Comparison of ENCODE assay signal across 8 cellular contexts in genomic region chr5:58458851-58459275, GRCh38. TPM values are rescaled to one million over a fixed set of nuclear protein-coding genes. Genes with fewer than 3 reads are reported as not detected.
DNase-seq lines count a peak whose midpoint lies in the region; ATAC-seq and TF ChIP-seq lines count a peak whose summit lies in the region.

No MANE protein-coding gene starts in this region.

- H3K36me3 Mint-ChIP-seq in HFFc6 (ENCODE audit: low read depth): peaks cover 51% of the 10 kb centered on the region
- peaks cover 10% of the 10 kb centered on the region for H3K36me3 Mint-ChIP-seq in activated T-helper 1 cell treated with anti-CD3 and anti-CD28 coated beads, Interleukin-12 subunit alpha, Interleukin-12 subunit beta, Interleukin-2, Interleukin-4 antibody, amounts not matched to agents 30 ng/mL and 10 ng/mL and 1 ng/mL, durations not matched to agents 14 hours and 24 hours and 36 hours (ENCODE audit: low read depth)
- H3K36me3 Mint-ChIP-seq in stimulated activated effector memory CD8-positive, alpha-beta T cell treated with anti-CD3 and anti-CD28 coated beads, Interleukin-12 subunit alpha, Interleukin-12 subunit beta, amount 100 ng/mL, for 72 hours: peaks cover 6% of the 10 kb centered on the region

- peak overlapping the region; percentile 70 for H3K4me3 ChIP-seq in iPS-18c (ENCODE audit: insufficient read depth, low read depth, low read length)
- peak overlapping the region in 2 of 4 donors; percentile 63 to 85 for H3K4me3 ChIP-seq in adrenal gland

- H3K4me1 Mint-ChIP-seq in HFFc6 (ENCODE audit: low read depth): peaks cover 65% of the 10 kb centered on the region
- H3K4me1 Mint-ChIP-seq in activated T-helper 1 cell treated with anti-CD3 and anti-CD28 coated beads, Interleukin-12 subunit alpha, Interleukin-12 subunit beta, Interleukin-2, Interleukin-4 antibody, amounts not matched to agents 30 ng/mL and 10 ng/mL and 1 ng/mL, durations not matched to agents 14 hours and 24 hours and 36 hours (ENCODE audit: low read depth): peaks cover 15% of the 10 kb centered on the region
- H3K4me1 Mint-ChIP-seq in stimulated activated effector memory CD8-positive, alpha-beta T cell treated with anti-CD3 and anti-CD28 coated beads, Interleukin-12 subunit alpha, Interleukin-12 subunit beta, amount 100 ng/mL, for 72 hours: peaks cover 13% of the 10 kb centered on the region

- peaks cover 0 to 10% of the 10 kb centered on the region in 2 donors for H3K4me1 ChIP-seq in adrenal gland (replicated peaks in 1 of 2)

- no peak for ATAC-seq in stimulated activated effector memory CD8-positive, alpha-beta T cell treated with anti-CD3 and anti-CD28 coated beads, Interleukin-12 subunit alpha, Interleukin-12 subunit beta, amount 100 ng/mL, for 72 hours
- no peak for ATAC-seq in GM18861 (IDR thresholded peaks at IDR 0.05; ENCODE audit: unreplicated experiment)
- no peak for ATAC-seq in GM21390 (IDR thresholded peaks at IDR 0.05; ENCODE audit: unreplicated experiment)

- TF ChIP-seq CTCF in HFFc6 (IDR thresholded peaks at IDR 0.05) (no peak), adrenal gland (IDR thresholded peaks at IDR 0.05) (no peak)

- H3K27me3 ChIP-seq in adrenal gland: no peaks in the 10 kb centered on the region

- H3K9me3 Mint-ChIP-seq in HFFc6: no peaks in the 10 kb centered on the region
- H3K9me3 Mint-ChIP-seq in activated T-helper 1 cell treated with anti-CD3 and anti-CD28 coated beads, Interleukin-12 subunit alpha, Interleukin-12 subunit beta, Interleukin-2, Interleukin-4 antibody, amounts not matched to agents 30 ng/mL and 10 ng/mL and 1 ng/mL, durations not matched to agents 14 hours and 24 hours and 36 hours: no peaks in the 10 kb centered on the region
- no peaks in the 10 kb centered on the region for H3K9me3 Mint-ChIP-seq in stimulated activated effector memory CD8-positive, alpha-beta T cell treated with anti-CD3 and anti-CD28 coated beads, Interleukin-12 subunit alpha, Interleukin-12 subunit beta, amount 100 ng/mL, for 72 hours

- H3K9me3 ChIP-seq in iPS-18c (ENCODE audit: control insufficient read depth, insufficient read depth, low read length) (no peaks in the 10 kb centered on the region), adrenal gland (replicated peaks in 1 of 3) (no peaks in the 10 kb centered on the region)

- H3K36me3 ChIP-seq in adrenal gland (replicated peaks in 1 of 2): peaks cover 0 to 27% of the 10 kb centered on the region in 2 donors

- H3K27me3 Mint-ChIP-seq in HFFc6 (ENCODE audit: insufficient read depth): peaks cover 6% of the 10 kb centered on the region
- H3K27me3 Mint-ChIP-seq in activated T-helper 1 cell treated with anti-CD3 and anti-CD28 coated beads, Interleukin-12 subunit alpha, Interleukin-12 subunit beta, Interleukin-2, Interleukin-4 antibody, amounts not matched to agents 30 ng/mL and 10 ng/mL and 1 ng/mL, durations not matched to agents 14 hours and 24 hours and 36 hours (ENCODE audit: insufficient read depth): peaks cover 16% of the 10 kb centered on the region

- H3K27ac ChIP-seq in adrenal gland: peak overlapping the region in 2 of 5 donors; percentile 95

- H3K4me3 Mint-ChIP-seq in HFFc6: peak overlapping the region; percentile 96
- peak overlapping the region; percentile 83 for H3K4me3 Mint-ChIP-seq in activated T-helper 1 cell treated with anti-CD3 and anti-CD28 coated beads, Interleukin-12 subunit alpha, Interleukin-12 subunit beta, Interleukin-2, Interleukin-4 antibody, amounts not matched to agents 30 ng/mL and 10 ng/mL and 1 ng/mL, durations not matched to agents 14 hours and 24 hours and 36 hours
- H3K4me3 Mint-ChIP-seq in stimulated activated effector memory CD8-positive, alpha-beta T cell treated with anti-CD3 and anti-CD28 coated beads, Interleukin-12 subunit alpha, Interleukin-12 subunit beta, amount 100 ng/mL, for 72 hours: peak overlapping the region; percentile 68

- DNase-seq in HFFc6 (no peak), SK-N-DZ (ENCODE audit: low spot score) (no peak), adrenal gland (no peak)
- no peak for DNase-seq in activated T-helper 1 cell treated with anti-CD3 and anti-CD28 coated beads, Interleukin-12 subunit alpha, Interleukin-12 subunit beta, Interleukin-2, Interleukin-4 antibody, amounts not matched to agents 30 ng/mL and 10 ng/mL and 1 ng/mL, durations not matched to agents 14 hours and 24 hours and 36 hours (ENCODE audit: low spot score)
- DNase-seq in stimulated activated effector memory CD8-positive, alpha-beta T cell treated with anti-CD3 and anti-CD28 coated beads, Interleukin-12 subunit alpha, Interleukin-12 subunit beta, amount 100 ng/mL, for 72 hours (ENCODE audit: low spot score in 2 of 2): no peak

- H3K27ac Mint-ChIP-seq in HFFc6: peak overlapping the region; percentile 86
- no peak overlapping the region for H3K27ac Mint-ChIP-seq in activated T-helper 1 cell treated with anti-CD3 and anti-CD28 coated beads, Interleukin-12 subunit alpha, Interleukin-12 subunit beta, Interleukin-2, Interleukin-4 antibody, amounts not matched to agents 30 ng/mL and 10 ng/mL and 1 ng/mL, durations not matched to agents 14 hours and 24 hours and 36 hours
- H3K27ac Mint-ChIP-seq in stimulated activated effector memory CD8-positive, alpha-beta T cell treated with anti-CD3 and anti-CD28 coated beads, Interleukin-12 subunit alpha, Interleukin-12 subunit beta, amount 100 ng/mL, for 72 hours: no peak overlapping the region

- no peak for TF ChIP-seq POLR2A in adrenal gland (IDR thresholded peaks at IDR 0.05)

- 8 to 20% (median 10%) methylated on average over 10 of the region's 10 CpGs for WGBS in adrenal gland, 4 donors

- intact Hi-C loops in activated T-helper 1 cell treated with anti-CD3 and anti-CD28 coated beads, Interleukin-12 subunit alpha, Interleukin-12 subunit beta, Interleukin-2, Interleukin-4 antibody, amounts not matched to agents 30 ng/mL and 10 ng/mL and 1 ng/mL, durations not matched to agents 14 hours and 24 hours and 36 hours (cut with micrococcal nuclease): loop anchor here (1.0 kb wide), 1 partner anchor 1286 kb away; no protein-coding TSS in a partner anchor
- intact Hi-C loops in adrenal gland (cut with DNase I): loop anchor here (2.0 to 10.0 kb wide), 4 partner anchors 574 to 812 kb away; no protein-coding TSS in a partner anchor

RNA-seq across cellular contexts. Expression of gene PLK2, which starts 1.0 kb away (rescaled TPM):
- total RNA-seq in HFFc6 (2021; fragmentation: NEBNext Ultra II Directional; extraction: Animal tissue kit (Norgen Biotek cat#: 25700)): 10 to 100 TPM; 50.4 to 80.1 (median 71.3) TPM
- 37.4 and 39.1 TPM in 2 replicates for total RNA-seq in activated T-helper 1 cell treated with anti-CD3 and anti-CD28 coated beads, Interleukin-12 subunit alpha, Interleukin-12 subunit beta, Interleukin-2, Interleukin-4 antibody, amounts not matched to agents 30 ng/mL and 10 ng/mL and 1 ng/mL, durations not matched to agents 14 hours and 24 hours and 36 hours
- 4.3 and 4.8 TPM in 2 replicates for polyA plus RNA-seq in SK-N-DZ (2014; cell fraction: cytosol; rRNA removed)
- 15.5 and 16.6 TPM in 2 replicates for polyA plus RNA-seq in SK-N-DZ (2014; cell fraction: nucleus; rRNA removed)
- total RNA-seq in adrenal gland: 10 to 100 TPM; 11.1 to 44.2 (median 20.1) TPM
- 10 to 100 TPM in 1 of 3 donors, 1 to 10 TPM in 2; 8.5 to 12.2 (median 9.0) TPM for polyA plus RNA-seq in adrenal gland

RNA-seq across cellular contexts. Expression of gene GAPT, which starts 32.4 kb away (rescaled TPM):
- total RNA-seq in HFFc6 (2021; fragmentation: NEBNext Ultra II Directional; extraction: Animal tissue kit (Norgen Biotek cat#: 25700)): not detected
- total RNA-seq in activated T-helper 1 cell treated with anti-CD3 and anti-CD28 coated beads, Interleukin-12 subunit alpha, Interleukin-12 subunit beta, Interleukin-2, Interleukin-4 antibody, amounts not matched to agents 30 ng/mL and 10 ng/mL and 1 ng/mL, durations not matched to agents 14 hours and 24 hours and 36 hours: not detected in 2 replicates
- not detected in 2 replicates for polyA plus RNA-seq in SK-N-DZ (2014; cell fraction: cytosol; rRNA removed)
- polyA plus RNA-seq in SK-N-DZ (2014; cell fraction: nucleus; rRNA removed): not detected in 2 replicates
- total RNA-seq in adrenal gland: 1 to 10 TPM in 1 of 8 donors, under 1 TPM in 6, not detected in 1; 0.35 to 2.2 (median 0.65) TPM
- polyA plus RNA-seq in adrenal gland: 1 to 10 TPM in 1 of 3 donors, under 1 TPM in 2; 0.56 to 1.1 (median 0.79) TPM
